In the genomic region with DNA sequence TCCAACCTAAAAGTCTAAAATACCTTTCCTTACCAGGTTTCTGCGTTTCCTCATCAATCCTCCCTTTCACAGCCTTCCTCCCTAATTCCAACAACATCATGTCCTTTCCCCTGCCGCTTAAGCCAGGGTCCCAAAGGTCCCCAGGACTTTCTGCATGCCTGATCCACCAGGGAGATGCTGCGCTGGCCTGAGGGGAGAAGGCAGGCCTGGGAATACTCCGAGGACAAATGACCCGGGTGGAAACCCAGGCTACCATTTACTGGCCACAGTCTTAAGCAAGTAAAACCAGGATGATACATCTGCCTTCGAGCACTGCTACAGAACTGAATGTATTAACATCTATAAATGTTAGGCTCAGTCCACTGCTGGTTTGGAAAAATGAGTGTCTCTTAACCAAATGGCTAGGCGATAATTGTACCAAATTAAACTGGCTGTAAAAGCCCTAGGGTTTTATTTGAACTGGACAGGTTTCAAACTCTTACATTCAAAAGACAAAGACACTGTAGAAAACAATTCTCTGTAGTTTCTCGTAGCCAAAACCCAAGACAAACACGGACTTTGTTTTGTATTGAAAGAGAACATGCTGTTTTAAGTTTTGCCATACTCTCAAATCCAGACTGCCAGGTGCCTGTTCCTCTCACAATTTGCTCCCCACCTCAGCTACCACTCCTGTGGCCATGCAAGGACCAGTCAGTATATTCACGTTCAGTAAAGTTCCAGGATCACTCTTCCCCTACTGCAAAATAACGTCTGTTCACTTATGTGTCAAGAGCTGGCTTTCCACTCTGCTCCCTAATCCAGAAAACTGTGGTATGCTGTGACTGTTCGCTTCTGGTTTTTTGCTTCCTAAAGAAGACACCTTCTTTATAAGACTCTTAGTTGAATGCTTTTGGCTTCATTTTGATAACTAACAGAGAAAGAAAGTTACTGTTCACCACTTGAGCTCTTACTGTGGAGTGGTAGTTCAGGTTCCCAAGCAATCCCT, we compare ENCODE assay signal across 10 cellular contexts. TPM values are rescaled to one million over a fixed set of nuclear protein-coding genes. Genes with fewer than 3 reads are reported as not detected.
DNase-seq lines count a peak whose midpoint lies in the region; ATAC-seq and TF ChIP-seq lines count a peak whose summit lies in the region.
"Had no signal": no experiment of that assay in that cellular context is flagged by ENCODE, and none has a peak within 500 bp of the region (broad histone marks: within the 10 kb centered on the region; RNA-seq: fewer than 3 reads in every experiment).

No MANE protein-coding gene starts in this region.

- no peaks in the 10 kb centered on the region for H3K79me2 ChIP-seq in parathyroid adenoma

- H3K9me3 ChIP-seq in CD8-positive, alpha-beta T cell (ENCODE audit: low read length): no peaks in the 10 kb centered on the region
- no peaks in the 10 kb centered on the region for H3K9me3 ChIP-seq in parathyroid adenoma (ENCODE audit: control insufficient read depth, low read length)

- no peak for TF ChIP-seq CTCF in CD8-positive, alpha-beta T cell (IDR thresholded peaks at IDR 0.05)
- TF ChIP-seq CTCF in fibroblast of the aortic adventitia (IDR thresholded peaks at IDR 0.05; ENCODE audit: insufficient read depth, low read length): no peak
- TF ChIP-seq CTCF in parathyroid adenoma (IDR thresholded peaks at IDR 0.05): no peak

- no peaks in the 10 kb centered on the region for H3K27me3 ChIP-seq in CD8-positive, alpha-beta T cell (ENCODE audit: insufficient read depth, low read length)
- no peaks in the 10 kb centered on the region for H3K27me3 ChIP-seq in parathyroid adenoma (ENCODE audit: control insufficient read depth, insufficient read depth, low read length)

- no peak overlapping the region for H3K4me3 Mint-ChIP-seq in CD8-positive, alpha-beta T cell

- POLR2A ChIA-PET in CD8-positive, alpha-beta T cell (lab: Charles Lee): no interaction called here

- H3K4me1 Mint-ChIP-seq in CD8-positive, alpha-beta T cell (ENCODE audit: low read depth): peaks cover 38% of the 10 kb centered on the region

- H3K27ac ChIP-seq in CD8-positive, alpha-beta T cell (ENCODE audit: low read depth, low read length): no peak overlapping the region
- peak overlapping the region; percentile 2 for H3K27ac ChIP-seq in parathyroid adenoma

- intact Hi-C loops in CD8-positive, alpha-beta T cell (cut with DNase I, micrococcal nuclease): no loop called here

- H3K4me3 ChIP-seq in CD8-positive, alpha-beta T cell (ENCODE audit: low read depth, low read length): no peak overlapping the region
- H3K4me3 ChIP-seq in fibroblast of the aortic adventitia (ENCODE audit: low read depth, low read length) (no peak overlapping the region), parathyroid adenoma (ENCODE audit: low read depth, low read length) (no peak overlapping the region)

- peaks cover 75% of the 10 kb centered on the region for H3K36me3 Mint-ChIP-seq in CD8-positive, alpha-beta T cell

- ATAC-seq in CD8-positive, alpha-beta T cell: no peak
- ATAC-seq in HG02642 (IDR thresholded peaks at IDR 0.05; ENCODE audit: poor library complexity, unreplicated experiment) (no peak), HG03342 (IDR thresholded peaks at IDR 0.05; ENCODE audit: unreplicated experiment) (no peak)
- ATAC-seq: Panc1 had no signal

- H3K4me2 ChIP-seq in parathyroid adenoma (ENCODE audit: low read length): no peak overlapping the region

- peaks cover 29% of the 10 kb centered on the region for H3K36me3 ChIP-seq in CD8-positive, alpha-beta T cell (ENCODE audit: insufficient read depth, low read length)
- no peaks in the 10 kb centered on the region for H3K36me3 ChIP-seq in parathyroid adenoma (ENCODE audit: control insufficient read depth, insufficient read depth, low read length)

- H3K9me3 Mint-ChIP-seq in CD8-positive, alpha-beta T cell: no peaks in the 10 kb centered on the region

- no peaks in the 10 kb centered on the region for H3K27me3 Mint-ChIP-seq in CD8-positive, alpha-beta T cell (ENCODE audit: low read depth)

- no peak overlapping the region for H2AFZ ChIP-seq in parathyroid adenoma

- no peak for DNase-seq in CD8-positive, alpha-beta T cell
- DNase-seq in RPMI7951 (ENCODE audit: low read depth): peak; percentile 54
- peak; percentile 44 for DNase-seq in fibroblast of the aortic adventitia (ENCODE audit: low read depth)
- DNase-seq in NCI-H82 treated with DMSO at 0.1 percent for 48 hours (lab: John Stamatoyannopoulos, UW; ENCODE audit: unreplicated experiment): no peak
- DNase-seq in retina: no peak
- DNase-seq: cortex of kidney had no signal

- H3K9ac ChIP-seq in parathyroid adenoma: no peak overlapping the region

- CTCF ChIA-PET in CD8-positive, alpha-beta T cell (lab: Charles Lee): no interaction called here

- H3K27ac Mint-ChIP-seq in CD8-positive, alpha-beta T cell: peak overlapping the region; percentile 3

- H3K4me1 ChIP-seq in CD8-positive, alpha-beta T cell (ENCODE audit: insufficient read depth, low read length): peaks cover 26% of the 10 kb centered on the region
- H3K4me1 ChIP-seq in parathyroid adenoma: peaks cover 42% of the 10 kb centered on the region

RNA-seq across cellular contexts. Expression of gene FSCN1, which starts 43.1 kb away (rescaled TPM):
- 1 to 10 TPM; 7.5 to 8.0 TPM for total RNA-seq in CD8-positive, alpha-beta T cell
- 78.6 and 103 TPM in 2 replicates for total RNA-seq in RPMI7951 (2014; rRNA removed; shearing (Covaris generic))
- total RNA-seq in fibroblast of the aortic adventitia (ENCODE audit: low replicate concordance): 105 and 213 TPM in 2 replicates

Comparison
In these comparisons a context has a peak if more than half of its experiments do, and no peak if none do; other contexts are left out.
1. DNase-seq: peak in RPMI7951 (single experiment) and fibroblast of the aortic adventitia (single experiment); none in CD8-positive, alpha-beta T cell (0 of 7), NCI-H82 treated with DMSO at 0.1 percent for 48 hours (single experiment) and retina (single experiment).